1 cellular context compared by ENCODE assay signal in the genomic region with DNA sequence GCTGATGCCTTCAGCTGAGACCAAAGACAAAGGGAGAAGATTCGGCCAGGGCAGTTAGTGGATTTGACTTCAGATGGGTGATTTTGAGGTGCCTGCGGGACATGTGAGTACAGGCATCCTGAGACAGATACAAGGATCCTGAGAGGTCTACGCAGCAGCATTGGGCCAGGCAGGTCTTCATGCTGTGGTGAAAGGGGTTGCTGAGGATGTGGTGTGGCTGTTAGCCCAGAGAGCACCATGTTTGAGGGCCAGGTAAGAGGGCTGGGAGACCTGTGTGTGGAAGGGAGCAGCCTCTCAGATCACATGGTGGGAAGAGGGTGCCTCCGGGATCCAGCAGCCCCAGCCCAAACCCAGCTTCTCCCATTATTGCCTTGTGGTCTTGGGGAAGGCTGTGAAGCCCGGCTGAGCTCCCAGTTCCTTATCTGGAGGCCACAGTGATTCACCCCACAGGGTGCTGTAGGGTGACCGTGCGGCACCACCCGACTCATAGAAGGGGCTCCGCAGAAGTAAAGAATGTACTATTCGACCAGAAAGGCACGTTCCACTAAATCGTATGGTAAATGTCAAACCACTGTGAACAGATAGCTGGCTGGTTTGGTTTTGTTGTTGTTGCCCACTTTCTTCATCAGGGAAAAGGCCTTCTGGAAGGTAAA.
TF ChIP-seq lines count a peak whose summit lies in the region.

No MANE protein-coding gene starts in this region.

TF ChIP-seq in GM12878, 131 proteins besides CTCF, POLR2A, EP300 and RAD21 (continued from another document):
- TF ChIP-seq, protein P1, sequence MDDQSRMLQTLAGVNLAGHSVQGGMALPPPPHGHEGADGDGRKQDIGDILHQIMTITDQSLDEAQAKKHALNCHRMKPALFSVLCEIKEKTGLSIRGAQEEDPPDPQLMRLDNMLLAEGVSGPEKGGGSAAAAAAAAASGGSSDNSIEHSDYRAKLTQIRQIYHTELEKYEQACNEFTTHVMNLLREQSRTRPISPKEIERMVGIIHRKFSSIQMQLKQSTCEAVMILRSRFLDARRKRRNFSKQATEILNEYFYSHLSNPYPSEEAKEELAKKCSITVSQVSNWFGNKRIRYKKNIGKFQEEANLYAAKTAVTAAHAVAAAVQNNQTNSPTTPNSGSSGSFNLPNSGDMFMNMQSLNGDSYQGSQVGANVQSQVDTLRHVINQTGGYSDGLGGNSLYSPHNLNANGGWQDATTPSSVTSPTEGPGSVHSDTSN (IDR thresholded peaks at IDR 0.05; ENCODE audit: insufficient replicate concordance, low read depth, low read length): no peak
- TF ChIP-seq, protein P2, sequence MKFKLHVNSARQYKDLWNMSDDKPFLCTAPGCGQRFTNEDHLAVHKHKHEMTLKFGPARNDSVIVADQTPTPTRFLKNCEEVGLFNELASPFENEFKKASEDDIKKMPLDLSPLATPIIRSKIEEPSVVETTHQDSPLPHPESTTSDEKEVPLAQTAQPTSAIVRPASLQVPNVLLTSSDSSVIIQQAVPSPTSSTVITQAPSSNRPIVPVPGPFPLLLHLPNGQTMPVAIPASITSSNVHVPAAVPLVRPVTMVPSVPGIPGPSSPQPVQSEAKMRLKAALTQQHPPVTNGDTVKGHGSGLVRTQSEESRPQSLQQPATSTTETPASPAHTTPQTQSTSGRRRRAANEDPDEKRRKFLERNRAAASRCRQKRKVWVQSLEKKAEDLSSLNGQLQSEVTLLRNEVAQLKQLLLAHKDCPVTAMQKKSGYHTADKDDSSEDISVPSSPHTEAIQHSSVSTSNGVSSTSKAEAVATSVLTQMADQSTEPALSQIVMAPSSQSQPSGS (IDR thresholded peaks at IDR 0.05; ENCODE audit: low read length): no peak
- TF ChIP-seq STAT1 (conservative IDR thresholded peaks at IDR 0.05) (no peak), ZNF622 (IDR thresholded peaks at IDR 0.05) (no peak), PAX8 (IDR thresholded peaks at IDR 0.05) (no peak), MEF2B (IDR thresholded peaks at IDR 0.05; ENCODE audit: partially characterized antibody, poor library complexity, severe bottlenecking) (no peak), TCF3 (IDR thresholded peaks at IDR 0.05; ENCODE audit: borderline replicate concordance, insufficient read depth, low read depth, low read length) (no peak), RB1 (IDR thresholded peaks at IDR 0.05; ENCODE audit: borderline replicate concordance) (no peak), ZNF274 (IDR thresholded peaks at IDR 0.05; ENCODE audit: insufficient read depth, insufficient read length) (no peak), BHLHE40 (IDR thresholded peaks at IDR 0.05; ENCODE audit: borderline replicate concordance in 1 of 2, low read depth in 2 of 2, low read length in 1 of 2) (no peak), KLF5 (IDR thresholded peaks at IDR 0.05; ENCODE audit: partially characterized antibody) (no peak), MEF2A (IDR thresholded peaks at IDR 0.05; ENCODE audit: insufficient read depth, low read depth, low read length) (no peak), IRF4 (IDR thresholded peaks at IDR 0.05; ENCODE audit: low read depth, low read length) (no peak), CREM (IDR thresholded peaks at IDR 0.05; ENCODE audit: low read depth) (no peak), SUPT20H (IDR thresholded peaks at IDR 0.05; ENCODE audit: borderline replicate concordance, control insufficient read depth, low read depth, low read length) (no peak), CHD2 (IDR thresholded peaks at IDR 0.05; ENCODE audit: borderline replicate concordance, low read depth, low read length) (no peak)
